In the genomic region with DNA sequence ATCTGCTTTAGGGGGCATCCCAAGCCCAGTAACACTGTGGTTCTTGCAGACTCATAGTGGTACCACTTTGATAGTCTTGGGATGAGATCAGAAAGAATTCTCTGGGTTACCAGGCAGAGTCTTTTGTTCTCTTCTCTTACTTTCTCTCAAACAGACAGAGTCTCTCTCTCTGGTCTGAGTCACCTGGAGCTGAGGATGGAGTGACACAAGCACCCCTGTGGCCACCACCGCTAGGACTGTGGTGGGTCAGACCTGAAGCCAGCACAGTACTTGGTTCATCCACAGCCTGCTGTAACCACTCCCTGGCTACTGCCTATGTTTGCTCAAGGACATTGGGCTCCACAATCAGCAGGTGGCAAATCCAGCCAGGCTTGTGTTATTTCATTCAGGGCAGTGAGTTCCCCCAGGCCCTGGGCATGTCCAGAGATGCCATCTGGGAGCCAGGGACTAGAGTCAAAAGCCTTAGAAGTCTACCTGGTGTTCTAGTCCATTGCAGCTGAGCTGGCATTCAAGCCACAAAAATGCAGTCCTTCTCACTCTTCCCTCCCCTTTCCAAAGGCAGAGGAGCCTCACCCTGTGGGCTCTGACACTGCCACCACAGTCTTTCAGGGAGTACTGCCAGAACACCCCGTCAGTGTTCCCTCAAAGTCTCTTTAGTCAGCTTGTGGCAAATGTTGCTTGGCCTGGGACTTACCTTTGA, we compare ENCODE assay signal across 22 cellular contexts. TPM values are rescaled to one million over a fixed set of nuclear protein-coding genes. Genes with fewer than 3 reads are reported as not detected.
A peak's percentile ranks its signal among the peaks of the same experiment; 100 is the strongest.
DNase-seq lines count a peak whose midpoint lies in the region; ATAC-seq and TF ChIP-seq lines count a peak whose summit lies in the region.
"Had no signal": no experiment of that assay in that cellular context is flagged by ENCODE, and none has a peak within 500 bp of the region (broad histone marks: within the 10 kb centered on the region; RNA-seq: fewer than 3 reads in every experiment).

No MANE protein-coding gene starts in this region.

- H3K36me3 Mint-ChIP-seq in activated CD8-positive, alpha-beta T cell treated with anti-CD3 and anti-CD28 coated beads for 36 hours (ENCODE audit: low read depth): peaks cover 4% of the 10 kb centered on the region
- peaks cover 15% of the 10 kb centered on the region for H3K36me3 Mint-ChIP-seq in activated CD8-positive, alpha-beta T cell treated with anti-CD3 and anti-CD28 coated beads, Interleukin-2, amount 10 ng/mL, durations not matched to agents 7 days and 5 days (ENCODE audit: low read depth)
- H3K36me3 Mint-ChIP-seq: natural killer cell treated with Interleukin-12 subunit alpha and Interleukin-12 subunit beta and Interleukin-15 and Interleukin-18, amount 100 ng/mL, for 72 hours had no signal

- POLR2A ChIA-PET in activated CD8-positive, alpha-beta T cell treated with anti-CD3 and anti-CD28 coated beads for 36 hours (lab: Charles Lee): interaction anchor here (0.6 kb wide), 1 partner anchor 195 kb away, joined by 3 read pairs; no protein-coding TSS in a partner anchor
- POLR2A ChIA-PET in activated CD8-positive, alpha-beta T cell treated with anti-CD3 and anti-CD28 coated beads, Interleukin-2, amount 10 ng/mL, durations not matched to agents 7 days and 5 days (lab: Charles Lee): no interaction called here
- POLR2A ChIA-PET in PC-9 (lab: Charles Lee; ENCODE audit: unreplicated experiment): interaction anchor here (0.6 kb wide), 1 partner anchor 145 kb away, joined by 3 read pairs; no protein-coding TSS in a partner anchor

- no peaks in the 10 kb centered on the region for H3K27me3 ChIP-seq in PC-9 (ENCODE audit: insufficient read depth, low read depth)
- no peaks in the 10 kb centered on the region for H3K27me3 ChIP-seq in foreskin keratinocyte
- H3K27me3 ChIP-seq: BLaER1 treated with 17β-estradiol and CSF1 and Interleukin-3, amounts not matched to agents 10 nM and 100 nM had no signal

- ATAC-seq in activated CD8-positive, alpha-beta T cell treated with anti-CD3 and anti-CD28 coated beads for 36 hours: peak; percentile 24
- no peak for ATAC-seq in activated CD8-positive, alpha-beta T cell treated with anti-CD3 and anti-CD28 coated beads, Interleukin-2, amount 10 ng/mL, durations not matched to agents 7 days and 5 days
- ATAC-seq in foreskin keratinocyte (peak; percentile 94), Right ventricle myocardium superior (ENCODE audit: poor library complexity) (no peak), left lobe of liver (no peak)
- ATAC-seq in stimulated activated naive CD8-positive, alpha-beta T cell treated with anti-CD3 and anti-CD28 coated beads, Interleukin-15, Interleukin-2, amounts not matched to agents 100 U/mL and 50 U/mL, for 24 hours: peak; percentile 57

- BruUV-seq in PC-9 (replicated peaks; lab: Mats Ljungman, UMichigan): no TSS peak

- H2AFZ ChIP-seq in PC-9: no peak overlapping the region

- H3K4me1 ChIP-seq in PC-9 (replicated peaks; ENCODE audit: insufficient read depth) (peaks cover 12% of the 10 kb centered on the region), foreskin keratinocyte (peaks cover 20% of the 10 kb centered on the region)

- H3K9me3 Mint-ChIP-seq in activated CD8-positive, alpha-beta T cell treated with anti-CD3 and anti-CD28 coated beads for 36 hours: peaks cover 6% of the 10 kb centered on the region
- H3K9me3 Mint-ChIP-seq in activated CD8-positive, alpha-beta T cell treated with anti-CD3 and anti-CD28 coated beads, Interleukin-2, amount 10 ng/mL, durations not matched to agents 7 days and 5 days (ENCODE audit: insufficient read depth): no peaks in the 10 kb centered on the region
- H3K9me3 Mint-ChIP-seq: activated T-helper 2 cell treated with anti-CD3 and anti-CD28 coated beads, Interferon-gamma antibody, Interleukin-2, Interleukin-4, amounts not matched to agents 10 μg/mL and 5 μg/mL and 100 μg/mL, durations not matched to agents 14 hours and 24 hours and 36 hours; natural killer cell treated with Interleukin-12 subunit alpha and Interleukin-12 subunit beta and Interleukin-15 and Interleukin-18, amount 100 ng/mL, for 72 hours had no signal

- CTCF ChIA-PET in activated CD8-positive, alpha-beta T cell treated with anti-CD3 and anti-CD28 coated beads for 36 hours (lab: Charles Lee): no interaction called here
- CTCF ChIA-PET in activated CD8-positive, alpha-beta T cell treated with anti-CD3 and anti-CD28 coated beads, Interleukin-2, amount 10 ng/mL, durations not matched to agents 7 days and 5 days (lab: Charles Lee): interaction anchor here (1.3 kb wide), 1 partner anchor 39 kb away, joined by 4 read pairs; no protein-coding TSS in a partner anchor
- CTCF ChIA-PET in PC-9 (lab: Charles Lee): interaction anchor here (0.5 kb wide), 1 partner anchor 29 kb away, joined by 3 read pairs; no protein-coding TSS in a partner anchor

- no peaks in the 10 kb centered on the region for H3K36me3 ChIP-seq in PC-9 (ENCODE audit: low read depth)

- H3K27ac ChIP-seq in PC-9: no peak overlapping the region
- no peak overlapping the region for H3K27ac ChIP-seq in foreskin keratinocyte

- TF ChIP-seq CTCF in activated CD8-positive, alpha-beta T cell treated with anti-CD3 and anti-CD28 coated beads for 36 hours (IDR thresholded peaks at IDR 0.05): no peak
- TF ChIP-seq CTCF in PC-9 (conservative IDR thresholded peaks at IDR 0.05): no peak
- peak; percentile 30 for TF ChIP-seq CTCF in foreskin keratinocyte (conservative IDR thresholded peaks at IDR 0.05)

- no peak overlapping the region for H3K4me3 Mint-ChIP-seq in activated CD8-positive, alpha-beta T cell treated with anti-CD3 and anti-CD28 coated beads for 36 hours
- no peak overlapping the region for H3K4me3 Mint-ChIP-seq in activated CD8-positive, alpha-beta T cell treated with anti-CD3 and anti-CD28 coated beads, Interleukin-2, amount 10 ng/mL, durations not matched to agents 7 days and 5 days
- H3K4me3 Mint-ChIP-seq: natural killer cell treated with Interleukin-12 subunit alpha and Interleukin-12 subunit beta and Interleukin-15 and Interleukin-18, amount 100 ng/mL, for 72 hours; T-helper 1 cell treated with Interleukin-12 subunit alpha and Interleukin-12 subunit beta and Interleukin-4 antibody, amounts not matched to agents 30 μg/mL and 1 μg/mL, for 36 hours had no signal

- no peaks in the 10 kb centered on the region for H3K79me2 ChIP-seq in PC-9 (ENCODE audit: low read depth)

- H4K20me1 ChIP-seq in PC-9 (ENCODE audit: insufficient read depth): no peaks in the 10 kb centered on the region

- H3K27me3 Mint-ChIP-seq in activated CD8-positive, alpha-beta T cell treated with anti-CD3 and anti-CD28 coated beads for 36 hours: no peaks in the 10 kb centered on the region
- H3K27me3 Mint-ChIP-seq in activated CD8-positive, alpha-beta T cell treated with anti-CD3 and anti-CD28 coated beads, Interleukin-2, amount 10 ng/mL, durations not matched to agents 7 days and 5 days (ENCODE audit: low read depth): no peaks in the 10 kb centered on the region
- H3K27me3 Mint-ChIP-seq: natural killer cell treated with Interleukin-12 subunit alpha and Interleukin-12 subunit beta and Interleukin-15 and Interleukin-18, amount 100 ng/mL, for 72 hours had no signal

- H3K4me1 Mint-ChIP-seq in activated CD8-positive, alpha-beta T cell treated with anti-CD3 and anti-CD28 coated beads for 36 hours (ENCODE audit: low read depth): peaks cover 7% of the 10 kb centered on the region
- peaks cover 10% of the 10 kb centered on the region for H3K4me1 Mint-ChIP-seq in activated CD8-positive, alpha-beta T cell treated with anti-CD3 and anti-CD28 coated beads, Interleukin-2, amount 10 ng/mL, durations not matched to agents 7 days and 5 days (ENCODE audit: low read depth)

- DNase-seq in activated CD8-positive, alpha-beta T cell treated with anti-CD3 and anti-CD28 coated beads for 36 hours: no peak
- no peak for DNase-seq in activated CD8-positive, alpha-beta T cell treated with anti-CD3 and anti-CD28 coated beads, Interleukin-2, amount 10 ng/mL, durations not matched to agents 7 days and 5 days
- DNase-seq in PC-9 (peak; percentile 73 to 87), foreskin keratinocyte (peak; percentile 56 to 80), Right ventricle myocardium superior (no peak), left lobe of liver (ENCODE audit: low spot score) (no peak), NCI-H510A treated with DMSO at 0.1 percent for 48 hours (lab: John Stamatoyannopoulos, UW) (no peak)
- no peak for DNase-seq in stimulated activated naive CD8-positive, alpha-beta T cell treated with anti-CD3 and anti-CD28 coated beads, Interleukin-15, Interleukin-2, amounts not matched to agents 100 U/mL and 50 U/mL, for 24 hours
- DNase-seq: activated CD8-positive, alpha-beta memory T cell treated with anti-CD3 and anti-CD28 coated beads for 24 hours; central memory CD4-positive, alpha-beta T cell; GF-D8; IMR-90; kidney; mesendoderm; NCI-H187 treated with DMSO at 0.1 percent for 48 hours; posterior cingulate gyrus; SIG-M5; stimulated activated CD4-positive, alpha-beta T cell treated with anti-CD3 and anti-CD28 coated beads, Interleukin-12 subunit alpha, Interleukin-12 subunit beta, amount 100 ng/mL, for 4 hours had no signal

- no peaks in the 10 kb centered on the region for H3K9me2 ChIP-seq in PC-9 (ENCODE audit: insufficient read depth)

- no peaks in the 10 kb centered on the region for H3K9me3 ChIP-seq in PC-9 (ENCODE audit: insufficient read depth, low read depth)

- intact Hi-C loops in activated CD8-positive, alpha-beta T cell treated with anti-CD3 and anti-CD28 coated beads for 36 hours (cut with micrococcal nuclease): no loop called here
- intact Hi-C loops in PC-9 (cut with micrococcal nuclease; ENCODE audit: unreplicated experiment) (loop anchor here (1.0 kb wide), 3 partner anchors 15 to 32 kb away; no protein-coding TSS in a partner anchor), Right ventricle myocardium superior (cut with DNase I) (no loop called here)

- H3K4me2 ChIP-seq in PC-9: no peak overlapping the region

- H3K4me3 ChIP-seq in PC-9: no peak overlapping the region
- H3K4me3 ChIP-seq: BLaER1 treated with 17β-estradiol and CSF1 and Interleukin-3, amounts not matched to agents 10 nM and 100 nM had no signal

- 0 out of 2 replicates have a peak, but pooled peaks cover 7% of the 10 kb centered on the region for H3F3A ChIP-seq in PC-9 (ENCODE audit: insufficient read depth, low read depth)

- no peak overlapping the region for H3K27ac Mint-ChIP-seq in activated CD8-positive, alpha-beta T cell treated with anti-CD3 and anti-CD28 coated beads for 36 hours
- no peak overlapping the region for H3K27ac Mint-ChIP-seq in activated CD8-positive, alpha-beta T cell treated with anti-CD3 and anti-CD28 coated beads, Interleukin-2, amount 10 ng/mL, durations not matched to agents 7 days and 5 days
- H3K27ac Mint-ChIP-seq: activated T-helper 2 cell treated with anti-CD3 and anti-CD28 coated beads, Interferon-gamma antibody, Interleukin-2, Interleukin-4, amounts not matched to agents 10 μg/mL and 5 μg/mL and 100 μg/mL, durations not matched to agents 14 hours and 24 hours and 36 hours; natural killer cell treated with Interleukin-12 subunit alpha and Interleukin-12 subunit beta and Interleukin-15 and Interleukin-18, amount 100 ng/mL, for 72 hours; T-helper 1 cell treated with Interleukin-12 subunit alpha and Interleukin-12 subunit beta and Interleukin-4 antibody, amounts not matched to agents 30 μg/mL and 1 μg/mL, for 36 hours had no signal

RNA-seq across cellular contexts. Expression of a gene that starts 29.9 kb away (rescaled TPM):
- 10 to 100 TPM; 13.0 to 14.1 TPM for total RNA-seq in activated CD8-positive, alpha-beta T cell treated with anti-CD3 and anti-CD28 coated beads for 36 hours
- 10 to 100 TPM; 23.4 to 23.9 TPM for total RNA-seq in activated CD8-positive, alpha-beta T cell treated with anti-CD3 and anti-CD28 coated beads, Interleukin-2, amount 10 ng/mL, durations not matched to agents 7 days and 5 days
- total RNA-seq in PC-9 (2021) (8.0 and 8.1 TPM in 2 replicates), foreskin keratinocyte (35.0 and 46.2 TPM in 2 replicates), Right ventricle myocardium superior (10.4 TPM), left lobe of liver (4.3 TPM)
- polyA plus RNA-seq in foreskin keratinocyte: 15.2 and 16.8 TPM in 2 replicates

RNA-seq across cellular contexts. Expression of a gene that starts 52.8 kb away (rescaled TPM):
- total RNA-seq in activated CD8-positive, alpha-beta T cell treated with anti-CD3 and anti-CD28 coated beads for 36 hours: 10 to 100 TPM; 23.0 to 24.7 TPM
- total RNA-seq in activated CD8-positive, alpha-beta T cell treated with anti-CD3 and anti-CD28 coated beads, Interleukin-2, amount 10 ng/mL, durations not matched to agents 7 days and 5 days: 10 to 100 TPM; 30.2 TPM
- total RNA-seq in PC-9 (2021): 22.9 and 24.2 TPM in 2 replicates
- 29.5 and 34.2 TPM in 2 replicates for total RNA-seq in foreskin keratinocyte
- 28.5 and 29.7 TPM in 2 replicates for polyA plus RNA-seq in foreskin keratinocyte
- 18.2 TPM for total RNA-seq in Right ventricle myocardium superior
- total RNA-seq in left lobe of liver: 21.0 TPM

Comparison
In these comparisons a context has a peak if more than half of its experiments do, and no peak if none do; other contexts are left out.
1. ATAC-seq: peak in activated CD8-positive, alpha-beta T cell treated with anti-CD3 and anti-CD28 coated beads for 36 hours (single experiment), foreskin keratinocyte (single experiment) and stimulated activated naive CD8-positive, alpha-beta T cell treated with anti-CD3 and anti-CD28 coated beads, Interleukin-15, Interleukin-2, amounts not matched to agents 100 U/mL and 50 U/mL, for 24 hours (single experiment); none in activated CD8-positive, alpha-beta T cell treated with anti-CD3 and anti-CD28 coated beads, Interleukin-2, amount 10 ng/mL, durations not matched to agents 7 days and 5 days (single experiment), Right ventricle myocardium superior (single experiment) and left lobe of liver (single experiment).
2. DNase-seq: peak in PC-9 (2 of 2) and foreskin keratinocyte (2 of 2); none in activated CD8-positive, alpha-beta T cell treated with anti-CD3 and anti-CD28 coated beads for 36 hours (single experiment), activated CD8-positive, alpha-beta T cell treated with anti-CD3 and anti-CD28 coated beads, Interleukin-2, amount 10 ng/mL, durations not matched to agents 7 days and 5 days (single experiment), stimulated activated naive CD8-positive, alpha-beta T cell treated with anti-CD3 and anti-CD28 coated beads, Interleukin-15, Interleukin-2, amounts not matched to agents 100 U/mL and 50 U/mL, for 24 hours (single experiment), Right ventricle myocardium superior (single experiment), left lobe of liver (single experiment) and NCI-H510A treated with DMSO at 0.1 percent for 48 hours (single experiment).